Comparison of ENCODE assay signal across 1 cellular context in the genomic region with DNA sequence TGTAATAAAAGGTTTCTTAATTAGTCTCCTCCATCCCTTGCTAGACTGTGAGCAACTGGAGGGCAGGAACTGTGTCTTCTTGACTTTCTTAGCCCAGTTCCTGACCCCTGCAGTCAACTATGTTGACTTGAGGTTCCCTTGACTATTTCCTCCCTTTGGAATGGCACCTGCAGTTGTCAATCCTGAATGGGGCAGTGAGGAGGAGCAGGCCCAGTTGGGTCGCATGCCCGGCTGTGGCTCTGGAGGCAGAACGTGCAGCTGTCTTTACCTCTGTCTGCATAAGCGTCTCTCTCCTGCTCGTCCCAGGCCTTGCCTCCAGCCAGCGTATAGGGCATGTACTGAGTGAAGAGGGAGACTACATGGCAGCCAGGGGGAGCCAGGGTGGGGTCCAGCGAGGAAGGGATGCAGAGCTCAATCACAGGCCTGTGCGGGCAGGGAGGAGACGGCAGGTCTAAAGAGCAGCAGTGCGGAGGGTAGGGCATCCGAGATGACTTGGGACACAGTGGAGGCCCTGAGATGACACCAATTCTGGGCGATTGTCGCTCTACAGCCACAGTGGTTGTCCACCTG.
TF ChIP-seq lines count a peak whose summit lies in the region.

No MANE protein-coding gene starts in this region.

TF ChIP-seq in HepG2, 621 proteins besides CTCF, POLR2A, EP300 and RAD21:
- TF ChIP-seq RFX5 (IDR thresholded peaks at IDR 0.05; ENCODE audit: low read depth, low read length) (no peak), KLF12 (CRISPR knock-in tag; IDR thresholded peaks at IDR 0.05; ENCODE audit: borderline replicate concordance) (peak; percentile 90; the same call in 1 of the 2 replicates)
